ENCODE assay signal across 1 cellular context in genomic region chr12:8980137-8980536, GRCh38.
TF ChIP-seq lines count a peak whose summit lies in the region.

No MANE protein-coding gene starts in this region.

TF ChIP-seq in HepG2, 621 proteins besides CTCF, POLR2A, EP300 and RAD21:
- TF ChIP-seq ATF7 (IDR thresholded peaks at IDR 0.05) (peak; percentile 62), ATF7 (CRISPR knock-in tag; IDR thresholded peaks at IDR 0.05) (no peak), MAFG (CRISPR knock-in tag; IDR thresholded peaks at IDR 0.05) (no peak), RAD51 (IDR thresholded peaks at IDR 0.05; ENCODE audit: borderline replicate concordance) (no peak), ZFP90 (CRISPR knock-in tag; IDR thresholded peaks at IDR 0.05; ENCODE audit: borderline replicate concordance) (no peak), ZNF552 (CRISPR knock-in tag; IDR thresholded peaks at IDR 0.05; ENCODE audit: borderline replicate concordance) (no peak)
